9 cellular contexts compared by ENCODE assay signal in genomic region chr1:53316058-53316741, GRCh38. TPM values are rescaled to one million over a fixed set of nuclear protein-coding genes. Genes with fewer than 3 reads are reported as not detected.
A peak's percentile ranks its signal among the peaks of the same experiment; 100 is the strongest.
DNase-seq lines count a peak whose midpoint lies in the region; ATAC-seq and TF ChIP-seq lines count a peak whose summit lies in the region.
"Had no signal": no experiment of that assay in that cellular context is flagged by ENCODE, and none has a peak within 500 bp of the region (broad histone marks: within the 10 kb centered on the region; RNA-seq: fewer than 3 reads in every experiment).

No MANE protein-coding gene starts in this region.

- POLR2A ChIA-PET in HEK293 (lab: Yijun Ruan, JAX): interaction anchor here (1.0 kb wide), 1 partner anchor 10 kb away, joined by 4 read pairs; no protein-coding TSS in a partner anchor
- POLR2A ChIA-PET in naive thymus-derived CD8-positive, alpha-beta T cell (lab: Charles Lee): no interaction called here

- H3K9me3 Mint-ChIP-seq in chondrocyte (ENCODE audit: low read depth) (no peaks in the 10 kb centered on the region), nephron (no peaks in the 10 kb centered on the region)
- H3K9me3 Mint-ChIP-seq in naive thymus-derived CD8-positive, alpha-beta T cell: no peaks in the 10 kb centered on the region

- H3K9me3 ChIP-seq in HEK293 (ENCODE audit: control insufficient read depth, insufficient read depth, low read depth, low read length): no peaks in the 10 kb centered on the region
- H3K9me3 ChIP-seq: HAP-1 had no signal

- peak; percentile 10 for DNase-seq in NCI-H1092 treated with DMSO at 0.1 percent for 48 hours (lab: John Stamatoyannopoulos, UW)
- DNase-seq in NCI-H1092 (lab: John Stamatoyannopoulos, UW): no peak
- peak; percentile 49 for DNase-seq in chondrocyte (ENCODE audit: low spot score)
- no peak for DNase-seq in AG08396 (ENCODE audit: low spot score)
- no peak for DNase-seq in naive thymus-derived CD8-positive, alpha-beta T cell

- H3K4me3 ChIP-seq in HEK293 (ENCODE audit: low read depth, low read length): no peak overlapping the region
- H3K4me3 ChIP-seq: HAP-1 had no signal

- no peak overlapping the region for H3K4me3 Mint-ChIP-seq in chondrocyte (ENCODE audit: unreplicated experiment)
- H3K4me3 Mint-ChIP-seq in nephron: peak overlapping the region in 1 of 3 experiments; percentile 39
- H3K4me3 Mint-ChIP-seq in naive thymus-derived CD8-positive, alpha-beta T cell: no peak overlapping the region

- TF ChIP-seq CTCF in HEK293 (tag by site-specific recombination; IDR thresholded peaks at IDR 0.05) (no peak), chondrocyte (IDR thresholded peaks at IDR 0.05) (peak; percentile 13), nephron (IDR thresholded peaks at IDR 0.05; ENCODE audit: unreplicated experiment in 3 of 3) (peak; percentile 19 to 41 (median 38))

- H3K4me1 ChIP-seq in HEK293 (ENCODE audit: control insufficient read depth, insufficient read depth, low read length): no peaks in the 10 kb centered on the region; the same call in 1 of the 2 replicates
- H3K4me1 ChIP-seq: HAP-1 had no signal

- CTCF ChIA-PET in HEK293 (lab: Yijun Ruan, JAX): no interaction called here

- H3K27me3 Mint-ChIP-seq in chondrocyte (ENCODE audit: low read depth) (no peaks in the 10 kb centered on the region), nephron (ENCODE audit: low read depth) (peaks cover 22% of the 10 kb centered on the region)
- no peaks in the 10 kb centered on the region for H3K27me3 Mint-ChIP-seq in naive thymus-derived CD8-positive, alpha-beta T cell

- no peak for ATAC-seq in HG03135 (IDR thresholded peaks at IDR 0.05; ENCODE audit: unreplicated experiment)
- no peak for ATAC-seq in naive thymus-derived CD8-positive, alpha-beta T cell

- peaks cover 2% of the 10 kb centered on the region for H3K4me1 Mint-ChIP-seq in chondrocyte (ENCODE audit: low read depth)
- peaks cover 45% of the 10 kb centered on the region for H3K4me1 Mint-ChIP-seq in nephron
- peaks cover 2 to 6% (median 3%) of the 10 kb centered on the region in 4 donors for H3K4me1 Mint-ChIP-seq in naive thymus-derived CD8-positive, alpha-beta T cell

- H3K36me3 Mint-ChIP-seq in chondrocyte (ENCODE audit: low read depth) (no peaks in the 10 kb centered on the region), nephron (ENCODE audit: low read depth) (no peaks in the 10 kb centered on the region)
- H3K36me3 Mint-ChIP-seq in naive thymus-derived CD8-positive, alpha-beta T cell: no peaks in the 10 kb centered on the region

- peak overlapping the region; percentile 7; the same call in 1 of the 2 replicates for H3K27ac ChIP-seq in HEK293 (ENCODE audit: extremely low read depth, low read depth, low read length)

- H3K27ac Mint-ChIP-seq in chondrocyte (ENCODE audit: unreplicated experiment): no peak overlapping the region
- H3K27ac Mint-ChIP-seq in nephron: peak overlapping the region; percentile 94 to 96 (median 95)
- H3K27ac Mint-ChIP-seq in naive thymus-derived CD8-positive, alpha-beta T cell: peak overlapping the region in 1 of 10 donors; percentile 57

- peaks cover 0 to 9% of the 10 kb centered on the region in 2 experiments; a peak in 1 of 3 replicates for H3K36me3 ChIP-seq in HEK293 (ENCODE audit: control insufficient read depth in 2 of 2, insufficient read depth in 1 of 2, low read length in 2 of 2)

TF ChIP-seq in HEK293, 187 proteins besides CTCF, POLR2A, EP300 and RAD21 (continues in another document):
- peak; percentile 34; the same call in 1 of the 2 replicates for TF ChIP-seq ZBTB20 (tag by site-specific recombination; IDR thresholded peaks at IDR 0.05)
- no peak for TF ChIP-seq ZNF837 (tag by site-specific recombination; IDR thresholded peaks at IDR 0.05)
- no peak for TF ChIP-seq ZNF280C (tag by site-specific recombination; IDR thresholded peaks at IDR 0.05)
- no peak for TF ChIP-seq ZNF785 (tag by site-specific recombination; IDR thresholded peaks at IDR 0.05)
- peak; percentile 80; the same call in 1 of the 2 replicates for TF ChIP-seq PRDM10 (tag by site-specific recombination; IDR thresholded peaks at IDR 0.05)
- TF ChIP-seq ZNF549 (tag by site-specific recombination; IDR thresholded peaks at IDR 0.05): no peak
- TF ChIP-seq EGR2 (tag by site-specific recombination; IDR thresholded peaks at IDR 0.05; ENCODE audit: low read depth): peak; percentile 15; the same call in 1 of the 2 replicates
- TF ChIP-seq HIC1 (tag by site-specific recombination; IDR thresholded peaks at IDR 0.05): no peak
- no peak for TF ChIP-seq ZNF398 (tag by site-specific recombination; IDR thresholded peaks at IDR 0.05)
- no peak for TF ChIP-seq GLI2 (tag by site-specific recombination; IDR thresholded peaks at IDR 0.05; ENCODE audit: borderline replicate concordance, low read depth)
- TF ChIP-seq ZNF571 (tag by site-specific recombination; IDR thresholded peaks at IDR 0.05): no peak
- TF ChIP-seq ZBTB17 (tag by site-specific recombination; IDR thresholded peaks at IDR 0.05): peak; percentile 11; the same call in 1 of the 2 replicates

RNA-seq across cellular contexts. Expression of gene LRP8, which starts 11.7 kb away (rescaled TPM):
- 7.1 to 14.5 TPM (median 8.3 TPM) in 3 replicates for total RNA-seq in chondrocyte
- total RNA-seq in naive thymus-derived CD8-positive, alpha-beta T cell: 10 to 100 TPM; 11.4 to 11.7 TPM
- polyA plus RNA-seq in naive thymus-derived CD8-positive, alpha-beta T cell: 1 to 10 TPM in 2 of 3 donors, under 1 TPM in 1; 0.75 to 1.4 (median 1.3) TPM

Comparison
In these comparisons a context has a peak if more than half of its experiments do, and no peak if none do; other contexts are left out.
1. DNase-seq: peak in NCI-H1092 treated with DMSO at 0.1 percent for 48 hours (single experiment) and chondrocyte (single experiment); none in NCI-H1092 (single experiment), AG08396 (single experiment) and naive thymus-derived CD8-positive, alpha-beta T cell (0 of 10).